Comparison of ENCODE assay signal across 19 cellular contexts in genomic region chr16:78973041-78973440, GRCh38.
DNase-seq lines count a peak whose midpoint lies in the region; ATAC-seq lines count a peak whose summit lies in the region.
"Had no signal": no experiment of that assay in that cellular context is flagged by ENCODE, and none has a peak within 500 bp of the region (broad histone marks: within the 10 kb centered on the region; RNA-seq: fewer than 3 reads in every experiment).

No MANE protein-coding gene starts in this region.

- ATAC-seq in Right ventricle myocardium inferior (peak; percentile 23), Right ventricle myocardium superior (ENCODE audit: poor library complexity) (no peak)
- no peak for ATAC-seq in stimulated activated effector memory CD8-positive, alpha-beta T cell treated with anti-CD3 and anti-CD28 coated beads, Interleukin-12 subunit alpha, Interleukin-12 subunit beta, amount 100 ng/mL, for 72 hours
- ATAC-seq: CD8-positive, alpha-beta T cell; left ventricle myocardium superior; T-cell had no signal

- H3K4me1 ChIP-seq in endocrine pancreas (ENCODE audit: control insufficient read depth, insufficient read depth, low read length): peaks cover 4% of the 10 kb centered on the region
- H3K4me1 ChIP-seq: right atrium auricular region, thyroid gland had no signal

- H3K9me3 ChIP-seq in endocrine pancreas (ENCODE audit: control insufficient read depth, low read length): no peaks in the 10 kb centered on the region
- H3K9me3 ChIP-seq: neutrophil, right atrium auricular region, thyroid gland had no signal

- H3K27me3 ChIP-seq in endocrine pancreas (ENCODE audit: control insufficient read depth, insufficient read depth, low read length): no peaks in the 10 kb centered on the region
- H3K27me3 ChIP-seq: neutrophil, right atrium auricular region, thyroid gland had no signal

- intact Hi-C loops in Right ventricle myocardium inferior (cut with DNase I): no loop called here
- intact Hi-C loops in Right ventricle myocardium superior (cut with DNase I): no loop called here

- DNase-seq in Right ventricle myocardium inferior (ENCODE audit: missing footprints) (no peak), Right ventricle myocardium superior (no peak), NCI-H524 (lab: John Stamatoyannopoulos, UW) (peak; percentile 86 to 96), NCI-H1092 treated with DMSO at 0.1 percent for 48 hours (lab: John Stamatoyannopoulos, UW) (no peak), HT-29 (ENCODE audit: low spot score) (no peak)
- DNase-seq in stimulated activated effector memory CD8-positive, alpha-beta T cell treated with anti-CD3 and anti-CD28 coated beads, Interleukin-12 subunit alpha, Interleukin-12 subunit beta, amount 100 ng/mL, for 72 hours (ENCODE audit: low spot score in 2 of 2): no peak
- DNase-seq: activated CD4-positive, alpha-beta T cell treated with anti-CD3 and anti-CD28 coated beads, Interleukin-2, amount 50 U/mL, for 1 hour; CD8-positive, alpha-beta T cell; IMR-90; left ventricle myocardium superior; NCI-H2081 treated with DMSO at 0.1 percent for 48 hours; NK-92 treated with Interleukin-12 subunit alpha and Interleukin-12 subunit beta, amount 100 ng/mL, for 24 hours; stimulated activated naive CD4-positive, alpha-beta T cell treated with Interleukin-2 at 50 U/mL for 16 hours; T-cell; thyroid gland had no signal

- H3K4me1 Mint-ChIP-seq in stimulated activated effector memory CD8-positive, alpha-beta T cell treated with anti-CD3 and anti-CD28 coated beads, Interleukin-12 subunit alpha, Interleukin-12 subunit beta, amount 100 ng/mL, for 72 hours: peaks cover 26% of the 10 kb centered on the region
- H3K4me1 Mint-ChIP-seq: T-cell had no signal

- no peaks in the 10 kb centered on the region for H3K9me3 Mint-ChIP-seq in stimulated activated effector memory CD8-positive, alpha-beta T cell treated with anti-CD3 and anti-CD28 coated beads, Interleukin-12 subunit alpha, Interleukin-12 subunit beta, amount 100 ng/mL, for 72 hours
- H3K9me3 Mint-ChIP-seq: CD8-positive, alpha-beta T cell had no signal

- no peak overlapping the region for H3K4me3 Mint-ChIP-seq in stimulated activated effector memory CD8-positive, alpha-beta T cell treated with anti-CD3 and anti-CD28 coated beads, Interleukin-12 subunit alpha, Interleukin-12 subunit beta, amount 100 ng/mL, for 72 hours
- H3K4me3 Mint-ChIP-seq: activated naive CD8-positive, alpha-beta T cell; CD8-positive, alpha-beta T cell; T-cell had no signal

- peak overlapping the region; percentile 39 for H3K9ac ChIP-seq in endocrine pancreas (ENCODE audit: control insufficient read depth, insufficient read depth, low read length)

- no peaks in the 10 kb centered on the region for H3K36me3 ChIP-seq in endocrine pancreas (ENCODE audit: control insufficient read depth, insufficient read depth, low read length)
- H3K36me3 ChIP-seq: neutrophil, right atrium auricular region, thyroid gland had no signal

- H3K4me3 ChIP-seq in endocrine pancreas (ENCODE audit: control insufficient read depth, insufficient read depth, low read length): peak overlapping the region; percentile 62
- H3K4me3 ChIP-seq: right atrium auricular region, thyroid gland had no signal

- peak overlapping the region; percentile 44 for H3K27ac Mint-ChIP-seq in stimulated activated effector memory CD8-positive, alpha-beta T cell treated with anti-CD3 and anti-CD28 coated beads, Interleukin-12 subunit alpha, Interleukin-12 subunit beta, amount 100 ng/mL, for 72 hours
- H3K27ac Mint-ChIP-seq: activated naive CD8-positive, alpha-beta T cell; CD8-positive, alpha-beta T cell; T-cell had no signal

- no peaks in the 10 kb centered on the region for H3K36me3 Mint-ChIP-seq in stimulated activated effector memory CD8-positive, alpha-beta T cell treated with anti-CD3 and anti-CD28 coated beads, Interleukin-12 subunit alpha, Interleukin-12 subunit beta, amount 100 ng/mL, for 72 hours
- H3K36me3 Mint-ChIP-seq: activated naive CD8-positive, alpha-beta T cell; CD8-positive, alpha-beta T cell; T-cell had no signal

Comparison
In these comparisons a context has a peak if more than half of its experiments do, and no peak if none do; other contexts are left out.
1. DNase-seq: peak in NCI-H524 (2 of 2); none in Right ventricle myocardium inferior (single experiment), Right ventricle myocardium superior (single experiment), stimulated activated effector memory CD8-positive, alpha-beta T cell treated with anti-CD3 and anti-CD28 coated beads, Interleukin-12 subunit alpha, Interleukin-12 subunit beta, amount 100 ng/mL, for 72 hours (0 of 2), NCI-H1092 treated with DMSO at 0.1 percent for 48 hours (single experiment) and HT-29 (single experiment).